In the genomic region with DNA sequence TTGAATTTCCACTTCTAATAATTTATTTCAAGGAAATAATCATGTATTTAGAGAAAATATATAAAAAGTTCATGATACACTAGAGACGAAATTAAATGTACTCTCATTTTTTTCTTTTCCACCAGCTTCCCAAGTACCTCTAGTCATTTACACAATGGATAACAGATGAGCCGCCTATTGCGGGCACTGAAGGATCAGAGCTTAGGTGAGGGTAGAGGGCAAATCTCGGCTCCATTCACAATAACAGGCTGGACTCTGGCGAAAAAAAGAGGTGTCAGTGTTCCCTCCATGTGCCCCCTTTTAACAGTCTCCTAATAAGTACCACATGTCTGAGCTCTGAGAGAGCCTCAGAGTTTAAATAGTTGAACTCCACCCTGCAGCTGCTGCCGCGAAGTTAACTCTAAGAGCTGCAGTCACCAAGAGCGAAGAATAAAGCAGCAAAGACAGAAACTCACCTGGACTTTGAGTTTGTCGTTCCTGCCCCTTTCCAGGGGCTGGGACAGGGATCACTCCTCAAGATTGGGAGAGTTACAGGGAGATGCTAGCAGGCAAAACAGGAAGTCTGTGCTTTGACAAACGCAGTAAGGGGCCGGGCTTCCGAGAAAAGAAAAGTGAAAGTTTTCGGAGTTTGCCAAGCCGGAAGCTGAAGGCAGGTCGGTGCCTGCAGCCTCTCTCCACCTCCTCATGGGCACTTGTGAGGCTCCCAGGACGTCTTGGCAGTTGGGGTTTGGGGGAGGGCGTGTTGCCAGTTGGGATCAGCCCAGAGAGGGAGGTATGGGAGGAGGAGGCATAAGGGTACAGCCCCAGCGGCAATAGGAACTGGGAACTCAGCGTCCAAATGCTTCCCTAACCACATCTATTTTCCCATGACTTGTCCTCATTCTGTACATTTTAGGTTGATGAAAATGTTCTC, we compare ENCODE assay signal across 1 cellular context.
TF ChIP-seq lines count a peak whose summit lies in the region.

SP110 (minus strand) TSS at position 566 of the 913 bp plus-strand sequence. CDS start 3,057 bp downstream, outside the sequence.

TF ChIP-seq in GM12878, 131 proteins besides CTCF, POLR2A, EP300 and RAD21 (continued from another document and continues in another):
- TF ChIP-seq, protein P1, sequence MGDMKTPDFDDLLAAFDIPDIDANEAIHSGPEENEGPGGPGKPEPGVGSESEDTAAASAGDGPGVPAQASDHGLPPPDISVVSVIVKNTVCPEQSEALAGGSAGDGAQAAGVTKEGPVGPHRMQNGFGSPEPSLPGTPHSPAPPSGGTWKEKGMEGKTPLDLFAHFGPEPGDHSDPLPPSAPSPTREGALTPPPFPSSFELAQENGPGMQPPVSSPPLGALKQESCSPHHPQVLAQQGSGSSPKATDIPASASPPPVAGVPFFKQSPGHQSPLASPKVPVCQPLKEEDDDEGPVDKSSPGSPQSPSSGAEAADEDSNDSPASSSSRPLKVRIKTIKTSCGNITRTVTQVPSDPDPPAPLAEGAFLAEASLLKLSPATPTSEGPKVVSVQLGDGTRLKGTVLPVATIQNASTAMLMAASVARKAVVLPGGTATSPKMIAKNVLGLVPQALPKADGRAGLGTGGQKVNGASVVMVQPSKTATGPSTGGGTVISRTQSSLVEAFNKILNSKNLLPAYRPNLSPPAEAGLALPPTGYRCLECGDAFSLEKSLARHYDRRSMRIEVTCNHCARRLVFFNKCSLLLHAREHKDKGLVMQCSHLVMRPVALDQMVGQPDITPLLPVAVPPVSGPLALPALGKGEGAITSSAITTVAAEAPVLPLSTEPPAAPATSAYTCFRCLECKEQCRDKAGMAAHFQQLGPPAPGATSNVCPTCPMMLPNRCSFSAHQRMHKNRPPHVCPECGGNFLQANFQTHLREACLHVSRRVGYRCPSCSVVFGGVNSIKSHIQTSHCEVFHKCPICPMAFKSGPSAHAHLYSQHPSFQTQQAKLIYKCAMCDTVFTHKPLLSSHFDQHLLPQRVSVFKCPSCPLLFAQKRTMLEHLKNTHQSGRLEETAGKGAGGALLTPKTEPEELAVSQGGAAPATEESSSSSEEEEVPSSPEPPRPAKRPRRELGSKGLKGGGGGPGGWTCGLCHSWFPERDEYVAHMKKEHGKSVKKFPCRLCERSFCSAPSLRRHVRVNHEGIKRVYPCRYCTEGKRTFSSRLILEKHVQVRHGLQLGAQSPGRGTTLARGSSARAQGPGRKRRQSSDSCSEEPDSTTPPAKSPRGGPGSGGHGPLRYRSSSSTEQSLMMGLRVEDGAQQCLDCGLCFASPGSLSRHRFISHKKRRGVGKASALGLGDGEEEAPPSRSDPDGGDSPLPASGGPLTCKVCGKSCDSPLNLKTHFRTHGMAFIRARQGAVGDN (IDR thresholded peaks at IDR 0.05): peak; percentile 51; the same call in 1 of the 2 replicates
- 0 out of 2 replicates have a peak, but pooled peaks have one; percentile 3 for TF ChIP-seq YY1 (IDR thresholded peaks at IDR 0.05; ENCODE audit: low read depth, low read length)
- no peak for TF ChIP-seq TBL1XR1 (IDR thresholded peaks at IDR 0.05; ENCODE audit: low read depth, low read length)
- 0 out of 2 replicates have a peak, but pooled peaks have one; percentile 70 for TF ChIP-seq PML (IDR thresholded peaks at IDR 0.05; ENCODE audit: low read length)
- TF ChIP-seq, protein P2, sequence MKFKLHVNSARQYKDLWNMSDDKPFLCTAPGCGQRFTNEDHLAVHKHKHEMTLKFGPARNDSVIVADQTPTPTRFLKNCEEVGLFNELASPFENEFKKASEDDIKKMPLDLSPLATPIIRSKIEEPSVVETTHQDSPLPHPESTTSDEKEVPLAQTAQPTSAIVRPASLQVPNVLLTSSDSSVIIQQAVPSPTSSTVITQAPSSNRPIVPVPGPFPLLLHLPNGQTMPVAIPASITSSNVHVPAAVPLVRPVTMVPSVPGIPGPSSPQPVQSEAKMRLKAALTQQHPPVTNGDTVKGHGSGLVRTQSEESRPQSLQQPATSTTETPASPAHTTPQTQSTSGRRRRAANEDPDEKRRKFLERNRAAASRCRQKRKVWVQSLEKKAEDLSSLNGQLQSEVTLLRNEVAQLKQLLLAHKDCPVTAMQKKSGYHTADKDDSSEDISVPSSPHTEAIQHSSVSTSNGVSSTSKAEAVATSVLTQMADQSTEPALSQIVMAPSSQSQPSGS (IDR thresholded peaks at IDR 0.05; ENCODE audit: low read length): no peak
- TF ChIP-seq MEF2A (IDR thresholded peaks at IDR 0.05; ENCODE audit: insufficient read depth, low read depth, low read length): no peak
- peak; percentile 76 for TF ChIP-seq MXI1 (IDR thresholded peaks at IDR 0.05; ENCODE audit: low read depth, low read length)
- no peak for TF ChIP-seq ZZZ3 (IDR thresholded peaks at IDR 0.05; ENCODE audit: control insufficient read depth, insufficient read length, low read depth)
- no peak for TF ChIP-seq MYC (IDR thresholded peaks at IDR 0.05; ENCODE audit: insufficient read depth, insufficient read length, insufficient replicate concordance, low read length, severe bottlenecking)
- TF ChIP-seq ZSCAN29 (IDR thresholded peaks at IDR 0.05): no peak
- no peak for TF ChIP-seq FOXK2 (IDR thresholded peaks at IDR 0.05)
- no peak for TF ChIP-seq ZNF24 (IDR thresholded peaks at IDR 0.05)
- TF ChIP-seq IKZF2 (IDR thresholded peaks at IDR 0.05): peak; percentile 81 to 87
- 0 out of 2 replicates have a peak, but pooled peaks have one; percentile 19 for TF ChIP-seq STAT1 (conservative IDR thresholded peaks at IDR 0.05)
- no peak for TF ChIP-seq RELA (IDR thresholded peaks at IDR 0.05; ENCODE audit: borderline replicate concordance, partially characterized antibody)
- peak; percentile 86 for TF ChIP-seq IKZF1 (conservative IDR thresholded peaks at IDR 0.05)
- TF ChIP-seq PAX8 (IDR thresholded peaks at IDR 0.05): no peak
- 0 out of 2 replicates have a peak, but pooled peaks have one; percentile 60 for TF ChIP-seq GABPA (IDR thresholded peaks at IDR 0.05; ENCODE audit: low read depth)
- TF ChIP-seq NR2C2 (IDR thresholded peaks at IDR 0.05; ENCODE audit: borderline replicate concordance, control insufficient read depth, insufficient read length, low read depth): no peak
- TF ChIP-seq, protein P3, sequence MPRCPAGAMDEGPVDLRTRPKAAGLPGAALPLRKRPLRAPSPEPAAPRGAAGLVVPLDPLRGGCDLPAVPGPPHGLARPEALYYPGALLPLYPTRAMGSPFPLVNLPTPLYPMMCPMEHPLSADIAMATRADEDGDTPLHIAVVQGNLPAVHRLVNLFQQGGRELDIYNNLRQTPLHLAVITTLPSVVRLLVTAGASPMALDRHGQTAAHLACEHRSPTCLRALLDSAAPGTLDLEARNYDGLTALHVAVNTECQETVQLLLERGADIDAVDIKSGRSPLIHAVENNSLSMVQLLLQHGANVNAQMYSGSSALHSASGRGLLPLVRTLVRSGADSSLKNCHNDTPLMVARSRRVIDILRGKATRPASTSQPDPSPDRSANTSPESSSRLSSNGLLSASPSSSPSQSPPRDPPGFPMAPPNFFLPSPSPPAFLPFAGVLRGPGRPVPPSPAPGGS (IDR thresholded peaks at IDR 0.05; ENCODE audit: borderline replicate concordance, insufficient read depth, low read depth, low read length, poor library complexity, severe bottlenecking): no peak
- TF ChIP-seq MTA3 (IDR thresholded peaks at IDR 0.05; ENCODE audit: borderline replicate concordance, low read length): 0 out of 2 replicates have a peak, but pooled peaks have one; percentile 69
- TF ChIP-seq ZBTB11 (CRISPR knock-in tag; IDR thresholded peaks at IDR 0.05): no peak
- TF ChIP-seq E4F1 (IDR thresholded peaks at IDR 0.05; ENCODE audit: borderline replicate concordance, partially characterized antibody): peak; percentile 80
- TF ChIP-seq ATF3 (IDR thresholded peaks at IDR 0.05; ENCODE audit: borderline replicate concordance, extremely low read depth, low read depth, low read length): no peak
- peak; percentile 65 for TF ChIP-seq KLF5 (IDR thresholded peaks at IDR 0.05; ENCODE audit: partially characterized antibody)
- peak; percentile 89 for TF ChIP-seq SPI1 (IDR thresholded peaks at IDR 0.05; ENCODE audit: borderline replicate concordance, insufficient read depth, low read depth, low read length)
- TF ChIP-seq HDGF (IDR thresholded peaks at IDR 0.05): no peak
- no peak; the same call in 1 of the 2 replicates for TF ChIP-seq CREM (IDR thresholded peaks at IDR 0.05; ENCODE audit: low read depth)
- 0 out of 2 replicates have a peak, but pooled peaks have one; percentile 18 for TF ChIP-seq WRNIP1 (IDR thresholded peaks at IDR 0.05; ENCODE audit: borderline replicate concordance, low read depth, low read length)
- TF ChIP-seq REST (IDR thresholded peaks at IDR 0.05; ENCODE audit: low read depth, low read length): no peak; the same call in 1 of the 2 replicates
- no peak for TF ChIP-seq PBX3 (IDR thresholded peaks at IDR 0.05; ENCODE audit: insufficient replicate concordance, low read depth, low read length)
- no peak for TF ChIP-seq CHD4 (IDR thresholded peaks at IDR 0.05)
- TF ChIP-seq POLR2AphosphoS5 (IDR thresholded peaks at IDR 0.05; ENCODE audit: low read length): peak; percentile 96
- no peak for TF ChIP-seq TCF12 (IDR thresholded peaks at IDR 0.05; ENCODE audit: low read depth, low read length)
- peak; percentile 80; the same call in 1 of the 2 replicates for TF ChIP-seq ASH2L (IDR thresholded peaks at IDR 0.05; ENCODE audit: borderline replicate concordance, low read depth)
- TF ChIP-seq RUNX3 (IDR thresholded peaks at IDR 0.05; ENCODE audit: low read length): peak; percentile 55
- TF ChIP-seq POU2F2 (IDR thresholded peaks at IDR 0.05; ENCODE audit: borderline replicate concordance, low read depth, low read length): peak; percentile 23; the same call in 1 of the 3 replicates
- no peak for TF ChIP-seq SP1 (IDR thresholded peaks at IDR 0.05; ENCODE audit: low read depth, low read length)
